16 cellular contexts compared by ENCODE assay signal in the genomic region with DNA sequence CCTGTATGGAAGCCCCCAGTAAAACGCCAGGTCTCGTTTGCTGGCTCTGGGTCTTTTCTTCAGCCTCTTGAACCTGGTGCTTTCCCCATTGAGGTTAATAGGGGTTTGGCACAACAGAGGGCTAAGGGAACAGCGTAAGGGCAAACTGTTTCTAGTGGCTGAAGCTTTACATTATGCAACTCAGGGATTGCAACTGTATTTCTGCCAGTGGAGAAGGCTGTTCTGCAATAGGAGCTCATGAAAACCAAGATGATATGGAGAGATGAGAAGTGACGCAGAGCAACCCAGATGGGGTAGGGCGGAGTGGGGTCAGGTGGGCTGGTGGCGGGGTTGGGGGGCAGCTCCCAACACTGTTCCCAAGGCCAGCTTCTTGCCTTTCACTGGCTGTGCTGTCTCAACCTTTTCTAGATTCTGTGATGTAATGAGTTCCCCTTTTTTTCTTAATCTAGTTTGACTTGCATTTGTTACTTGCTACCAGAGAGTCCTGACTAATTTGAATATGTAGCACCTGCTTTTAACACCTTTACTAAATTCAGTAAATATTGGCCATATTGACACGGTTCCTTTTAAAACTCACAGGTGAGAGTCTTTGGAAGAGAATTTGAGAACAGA. TPM values are rescaled to one million over a fixed set of nuclear protein-coding genes. Genes with fewer than 3 reads are reported as not detected.
"Had no signal": no experiment of that assay in that cellular context is flagged by ENCODE, and none has a peak within 500 bp of the region (broad histone marks: within the 10 kb centered on the region; RNA-seq: fewer than 3 reads in every experiment).

No MANE protein-coding gene starts in this region.

- H3K36me3 ChIP-seq: left ventricle myocardium inferior, neural progenitor cell, tibial artery, uterus had no signal

- H3K4me1 Mint-ChIP-seq: activated CD4-positive, alpha-beta T cell treated with anti-CD3 and anti-CD28 coated beads, Interleukin-2, amount 10 ng/mL, durations not matched to agents 24 days and 14 days; activated naive CD8-positive, alpha-beta T cell treated with anti-CD3 and anti-CD28 coated beads, Interleukin-2, amount 50 U/mL, for 24 hours; naive B cell had no signal

- H3K4me3 ChIP-seq: left ventricle myocardium inferior, neural progenitor cell, tibial artery, uterus had no signal

- H3K27ac Mint-ChIP-seq: activated CD4-positive, alpha-beta T cell treated with anti-CD3 and anti-CD28 coated beads, Interleukin-2, amount 10 ng/mL, durations not matched to agents 24 days and 14 days; activated naive CD8-positive, alpha-beta T cell treated with anti-CD3 and anti-CD28 coated beads, Interleukin-2, amount 50 U/mL, for 24 hours; activated T-helper 1 cell treated with anti-CD3 and anti-CD28 coated beads, Interleukin-12 subunit alpha, Interleukin-12 subunit beta, Interleukin-2, Interleukin-4 antibody, amounts not matched to agents 30 ng/mL and 10 ng/mL and 1 ng/mL, durations not matched to agents 14 hours and 24 hours and 36 hours; dendritic cell treated with granulocyte-macrophage colony-stimulating factor and Interleukin-4, amounts not matched to agents 40 ng/mL and 50 ng/mL, for 4 days; naive B cell; neural progenitor cell had no signal

- H3K27me3 ChIP-seq: tibial artery, uterus had no signal

- ATAC-seq: activated naive CD8-positive, alpha-beta T cell treated with anti-CD3 and anti-CD28 coated beads, Interleukin-2, amount 50 U/mL, for 24 hours; foreskin keratinocyte had no signal

- H3K36me3 Mint-ChIP-seq: naive B cell, neural progenitor cell had no signal

- H3K4me3 Mint-ChIP-seq: activated CD4-positive, alpha-beta T cell treated with anti-CD3 and anti-CD28 coated beads, Interleukin-2, amount 10 ng/mL, durations not matched to agents 24 days and 14 days; activated naive CD8-positive, alpha-beta T cell treated with anti-CD3 and anti-CD28 coated beads, Interleukin-2, amount 50 U/mL, for 24 hours; activated T-helper 1 cell treated with anti-CD3 and anti-CD28 coated beads, Interleukin-12 subunit alpha, Interleukin-12 subunit beta, Interleukin-2, Interleukin-4 antibody, amounts not matched to agents 30 ng/mL and 10 ng/mL and 1 ng/mL, durations not matched to agents 14 hours and 24 hours and 36 hours; dendritic cell treated with granulocyte-macrophage colony-stimulating factor and Interleukin-4, amounts not matched to agents 40 ng/mL and 50 ng/mL, for 4 days; naive B cell; neural progenitor cell had no signal

- DNase-seq: activated CD4-positive, alpha-beta T cell treated with anti-CD3 and anti-CD28 coated beads, Interleukin-2, amount 10 ng/mL, durations not matched to agents 24 days and 14 days; activated CD4-positive, CD25-positive, alpha-beta regulatory T cell; activated CD8-positive, alpha-beta memory T cell treated with anti-CD3 and anti-CD28 coated beads for 24 hours; activated naive CD8-positive, alpha-beta T cell treated with anti-CD3 and anti-CD28 coated beads, Interleukin-2, amount 50 U/mL, for 24 hours; effector memory CD4-positive, alpha-beta T cell; foreskin keratinocyte; glutamatergic neuron; left ventricle myocardium inferior; naive B cell; stimulated activated CD4-positive, alpha-beta T cell treated with anti-CD3 and anti-CD28 coated beads, Interleukin-12 subunit alpha, Interleukin-12 subunit beta, amount 100 ng/mL, for 4 hours; stimulated activated CD4-positive, alpha-beta T cell treated with anti-CD3 and anti-CD28 coated beads, Interleukin-2, amount 100 ng/mL, for 24 hours; tibial artery; uterus had no signal

- H3K27ac ChIP-seq: foreskin keratinocyte, left ventricle myocardium inferior, neural progenitor cell, tibial artery, uterus had no signal

- H3K9me3 ChIP-seq: left ventricle myocardium inferior, tibial artery, uterus had no signal

- H3K9me3 Mint-ChIP-seq: activated CD4-positive, alpha-beta T cell treated with anti-CD3 and anti-CD28 coated beads, Interleukin-2, amount 10 ng/mL, durations not matched to agents 24 days and 14 days; activated naive CD8-positive, alpha-beta T cell treated with anti-CD3 and anti-CD28 coated beads, Interleukin-2, amount 50 U/mL, for 24 hours; activated T-helper 1 cell treated with anti-CD3 and anti-CD28 coated beads, Interleukin-12 subunit alpha, Interleukin-12 subunit beta, Interleukin-2, Interleukin-4 antibody, amounts not matched to agents 30 ng/mL and 10 ng/mL and 1 ng/mL, durations not matched to agents 14 hours and 24 hours and 36 hours; dendritic cell treated with granulocyte-macrophage colony-stimulating factor and Interleukin-4, amounts not matched to agents 40 ng/mL and 50 ng/mL, for 4 days; neural progenitor cell had no signal

RNA-seq across cellular contexts. Expression of a gene that starts 7.2 kb away (rescaled TPM):
- total RNA-seq: activated CD4-positive, alpha-beta T cell treated with anti-CD3 and anti-CD28 coated beads, Interleukin-2, amount 10 ng/mL, durations not matched to agents 24 days and 14 days had no signal
